Comparison of ENCODE assay signal across 12 cellular contexts in the genomic region with DNA sequence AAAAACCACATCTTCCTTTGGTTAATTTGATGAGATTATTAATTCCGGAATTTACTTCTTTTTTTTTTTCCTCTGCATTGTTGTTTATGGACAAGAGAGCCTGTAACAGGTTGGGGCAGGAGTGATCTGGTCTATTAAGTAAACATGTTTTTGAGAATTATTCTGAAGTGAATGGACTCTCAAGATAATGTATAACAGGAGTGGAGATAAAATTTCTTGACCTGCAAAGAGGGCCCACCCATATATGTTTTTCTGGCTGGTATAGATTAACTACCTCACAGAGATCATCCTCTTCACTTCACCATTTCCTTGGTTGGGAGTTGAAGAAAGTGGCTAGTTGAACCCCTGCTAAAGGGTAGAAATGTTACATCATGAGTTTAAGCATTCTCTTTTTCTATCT. TPM values are rescaled to one million over a fixed set of nuclear protein-coding genes. Genes with fewer than 3 reads are reported as not detected.
DNase-seq lines count a peak whose midpoint lies in the region; ATAC-seq and TF ChIP-seq lines count a peak whose summit lies in the region.
"Had no signal": no experiment of that assay in that cellular context is flagged by ENCODE, and none has a peak within 500 bp of the region (broad histone marks: within the 10 kb centered on the region; RNA-seq: fewer than 3 reads in every experiment).

No MANE protein-coding gene starts in this region.

- H3K4me3 ChIP-seq in A673 (ENCODE audit: low read depth, low read length, poor library complexity, severe bottlenecking) (no peak overlapping the region), mammary epithelial cell (replicated peaks in 1 of 3; ENCODE audit: insufficient read depth in 1 of 3, low read depth in 2 of 3, low read length in 3 of 3) (no peak overlapping the region)
- H3K4me3 ChIP-seq: adrenal gland had no signal

- dilution Hi-C loops in mammary epithelial cell (cut with HindIII; ENCODE audit: low sequenced_read_pairs) = no loop called here

- H3K9me3 ChIP-seq in A673 (ENCODE audit: low read depth, low read length, poor library complexity, severe bottlenecking) (no peaks in the 10 kb centered on the region), mammary epithelial cell (replicated peaks; ENCODE audit: insufficient read depth, low read length) (no peaks in the 10 kb centered on the region)
- H3K9me3 ChIP-seq: adrenal gland had no signal

- H3K27me3 ChIP-seq in A673 (replicated peaks; ENCODE audit: insufficient read depth, low read depth, low read length, poor library complexity) = no peaks in the 10 kb centered on the region
- H3K27me3 ChIP-seq in mammary epithelial cell (ENCODE audit: insufficient read depth, low read length) = no peaks in the 10 kb centered on the region
- H3K27me3 ChIP-seq: adrenal gland had no signal

- H3K4me1 ChIP-seq in A673 (ENCODE audit: insufficient read depth, low read length, poor library complexity, severe bottlenecking) (peaks cover 3% of the 10 kb centered on the region), mammary epithelial cell (ENCODE audit: insufficient read depth, low read length) (no peaks in the 10 kb centered on the region)

- intact Hi-C loops in A673 (cut with micrococcal nuclease; ENCODE audit: unreplicated experiment) (no loop called here), mammary epithelial cell (cut with micrococcal nuclease) (no loop called here)

- DNase-seq in A673 (ENCODE audit: low spot score) (no peak), mammary epithelial cell (no peak), SK-N-DZ (ENCODE audit: low spot score) (no peak), hippocampal formation (lab: John Stamatoyannopoulos, UW) (no peak)
- no peak for DNase-seq in activated CD8-positive, alpha-beta T cell treated with anti-CD3 and anti-CD28 coated beads, Interleukin-2, amount 10 ng/mL, durations not matched to agents 7 days and 5 days
- DNase-seq in stimulated activated naive CD4-positive, alpha-beta T cell treated with Interleukin-2 at 50 U/mL for 16 hours (lab: John Stamatoyannopoulos, UW) = no peak
- DNase-seq: adrenal gland, NCI-H1417 treated with DMSO at 0.1 percent for 48 hours, small intestine had no signal

- in situ Hi-C loops in mammary epithelial cell (cut with MboI; ENCODE audit: low sequenced_read_pairs in 2 of 2) = no loop called here

- WGBS in mammary epithelial cell (ENCODE audit: low coverage, missing lambda C conversion rate) = 100% methylated on average over 1 of the region's 1 CpG

- peaks cover 75% of the 10 kb centered on the region for H3K79me2 ChIP-seq in mammary epithelial cell (ENCODE audit: insufficient read depth, low read length)

- peaks cover 27% of the 10 kb centered on the region for H3K4me1 Mint-ChIP-seq in activated CD8-positive, alpha-beta T cell treated with anti-CD3 and anti-CD28 coated beads, Interleukin-2, amount 10 ng/mL, durations not matched to agents 7 days and 5 days (ENCODE audit: low read depth)

- ATAC-seq in GM19467 (IDR thresholded peaks at IDR 0.05; ENCODE audit: unreplicated experiment) (peak; percentile 30), HG03097 (IDR thresholded peaks at IDR 0.05; ENCODE audit: low FRiP score, unreplicated experiment) (peak; percentile 17)
- ATAC-seq in activated CD8-positive, alpha-beta T cell treated with anti-CD3 and anti-CD28 coated beads, Interleukin-2, amount 10 ng/mL, durations not matched to agents 7 days and 5 days = no peak
- ATAC-seq: Panc1 had no signal

- BruUV-seq in A673 (replicated peaks; lab: Mats Ljungman, UMichigan) (no TSS peak), mammary epithelial cell (replicated peaks; lab: Mats Ljungman, UMichigan) (no TSS peak)

- no peaks in the 10 kb centered on the region for H3K27me3 Mint-ChIP-seq in activated CD8-positive, alpha-beta T cell treated with anti-CD3 and anti-CD28 coated beads, Interleukin-2, amount 10 ng/mL, durations not matched to agents 7 days and 5 days (ENCODE audit: low read depth)

- peak overlapping the region; percentile 1 for H3K27ac ChIP-seq in A673 (ENCODE audit: low read depth, low read length, poor library complexity, severe bottlenecking)
- H3K27ac ChIP-seq in mammary epithelial cell (ENCODE audit: insufficient read depth, low read depth, low read length) = no peak overlapping the region

- CTCF ChIA-PET in A673 (lab: Charles Lee) = no interaction called here
- CTCF ChIA-PET in activated CD8-positive, alpha-beta T cell treated with anti-CD3 and anti-CD28 coated beads, Interleukin-2, amount 10 ng/mL, durations not matched to agents 7 days and 5 days (lab: Charles Lee) = no interaction called here
- CTCF ChIA-PET in mammary epithelial cell (lab: Charles Lee; ENCODE audit: low non-redundant PET) = no interaction called here

- H3K4me3 Mint-ChIP-seq in activated CD8-positive, alpha-beta T cell treated with anti-CD3 and anti-CD28 coated beads, Interleukin-2, amount 10 ng/mL, durations not matched to agents 7 days and 5 days = no peak overlapping the region

- peaks cover 35% of the 10 kb centered on the region for H3K36me3 Mint-ChIP-seq in activated CD8-positive, alpha-beta T cell treated with anti-CD3 and anti-CD28 coated beads, Interleukin-2, amount 10 ng/mL, durations not matched to agents 7 days and 5 days (ENCODE audit: low read depth)

- POLR2A ChIA-PET in A673 (lab: Charles Lee; ENCODE audit: low non-redundant PET) = interaction anchor here (0.5 kb wide), 1 partner anchor 348 kb away, joined by 4 read pairs; the partner anchor contains the start of gene ZBTB17
- POLR2A ChIA-PET in activated CD8-positive, alpha-beta T cell treated with anti-CD3 and anti-CD28 coated beads, Interleukin-2, amount 10 ng/mL, durations not matched to agents 7 days and 5 days (lab: Charles Lee) = interaction anchor here (1.2 kb wide), 1 partner anchor 10 kb away, joined by 4 read pairs; the partner anchor contains the start of gene DDI2

- H3K9me3 Mint-ChIP-seq in activated CD8-positive, alpha-beta T cell treated with anti-CD3 and anti-CD28 coated beads, Interleukin-2, amount 10 ng/mL, durations not matched to agents 7 days and 5 days (ENCODE audit: insufficient read depth) = no peaks in the 10 kb centered on the region

- peak overlapping the region; percentile 30 for H3K27ac Mint-ChIP-seq in activated CD8-positive, alpha-beta T cell treated with anti-CD3 and anti-CD28 coated beads, Interleukin-2, amount 10 ng/mL, durations not matched to agents 7 days and 5 days

- H2AFZ ChIP-seq in mammary epithelial cell (ENCODE audit: low read depth, low read length) = no peak overlapping the region

- no peak overlapping the region for H3K4me2 ChIP-seq in mammary epithelial cell (ENCODE audit: insufficient read depth, low read depth, low read length)

- TF ChIP-seq CTCF in A673 (conservative IDR thresholded peaks at IDR 0.05; ENCODE audit: low read depth, low read length) (no peak), mammary epithelial cell (conservative IDR thresholded peaks at IDR 0.05 in 1 of 2, IDR thresholded peaks at IDR 0.05 in 1 of 2; ENCODE audit: extremely low read depth in 1 of 2, insufficient read depth in 1 of 2, low read depth in 1 of 2, low read length in 2 of 2) (no peak)

- peaks cover 2% of the 10 kb centered on the region for H4K20me1 ChIP-seq in mammary epithelial cell (ENCODE audit: insufficient read depth, low read length)

- H3K9ac ChIP-seq in mammary epithelial cell (ENCODE audit: insufficient read depth, low read length) = no peak overlapping the region

- peaks cover 54% of the 10 kb centered on the region for H3K36me3 ChIP-seq in A673 (ENCODE audit: insufficient read depth, low read length, poor library complexity, severe bottlenecking)
- peaks cover 8% of the 10 kb centered on the region for H3K36me3 ChIP-seq in mammary epithelial cell (ENCODE audit: insufficient read depth, low read length)

RNA-seq across cellular contexts. Expression of gene DDI2, which starts 10.7 kb away (rescaled TPM):
- total RNA-seq in A673 (2021) (38.1 and 41.3 TPM in 2 replicates), mammary epithelial cell (10 to 100 TPM; 22.2 to 29.7 TPM)
- 10 to 100 TPM; 28.8 to 31.1 TPM for total RNA-seq in activated CD8-positive, alpha-beta T cell treated with anti-CD3 and anti-CD28 coated beads, Interleukin-2, amount 10 ng/mL, durations not matched to agents 7 days and 5 days
- polyA plus RNA-seq in mammary epithelial cell = 7.7 TPM
- 18.8 TPM for polyA minus RNA-seq in mammary epithelial cell
- polyA plus RNA-seq in SK-N-DZ (2014; cell fraction: cytosol; rRNA removed) = 4.6 and 6.7 TPM in 2 replicates
- 4.9 and 8.3 TPM in 2 replicates for polyA plus RNA-seq in SK-N-DZ (2014; cell fraction: nucleus; rRNA removed)

RNA-seq across cellular contexts. Expression of gene AGMAT, which starts 43.2 kb away (rescaled TPM):
- 0.11 and 0.20 TPM in 2 replicates for total RNA-seq in A673 (2021)
- 10 to 100 TPM; 10.3 to 10.4 TPM for total RNA-seq in activated CD8-positive, alpha-beta T cell treated with anti-CD3 and anti-CD28 coated beads, Interleukin-2, amount 10 ng/mL, durations not matched to agents 7 days and 5 days
- under 1 TPM; 0.28 to 0.83 TPM for total RNA-seq in mammary epithelial cell
- 0.50 TPM for polyA plus RNA-seq in mammary epithelial cell
- polyA minus RNA-seq in mammary epithelial cell = not detected
- 0.39 and 0.58 TPM in 2 replicates for polyA plus RNA-seq in SK-N-DZ (2014; cell fraction: cytosol; rRNA removed)
- polyA plus RNA-seq in SK-N-DZ (2014; cell fraction: nucleus; rRNA removed) = 0.08 and 0.12 TPM in 2 replicates

RNA-seq across cellular contexts. Expression of gene PLEKHM2, which starts 56.1 kb away (rescaled TPM):
- total RNA-seq in A673 (2021) (53.9 and 56.2 TPM in 2 replicates), mammary epithelial cell (10 to 100 TPM; 50.2 to 53.9 TPM)
- 10 to 100 TPM; 51.0 to 52.6 TPM for total RNA-seq in activated CD8-positive, alpha-beta T cell treated with anti-CD3 and anti-CD28 coated beads, Interleukin-2, amount 10 ng/mL, durations not matched to agents 7 days and 5 days
- polyA plus RNA-seq in mammary epithelial cell = 36.3 TPM
- 62.1 TPM for polyA minus RNA-seq in mammary epithelial cell
- polyA plus RNA-seq in SK-N-DZ (2014; cell fraction: cytosol; rRNA removed) = 24.5 and 26.5 TPM in 2 replicates
- polyA plus RNA-seq in SK-N-DZ (2014; cell fraction: nucleus; rRNA removed) = 38.0 and 51.0 TPM in 2 replicates
